8 cellular contexts compared by ENCODE assay signal in genomic region chr17:17184985-17185757, GRCh38. TPM values are rescaled to one million over a fixed set of nuclear protein-coding genes. Genes with fewer than 3 reads are reported as not detected.
DNase-seq lines count a peak whose midpoint lies in the region; ATAC-seq and TF ChIP-seq lines count a peak whose summit lies in the region.
"Not testable (repeated sequence)": the region's sequence is repeated elsewhere in the genome, so short reads cannot be mapped to it uniquely, and the experiment has no call there.

No MANE protein-coding gene starts in this region.

- intact Hi-C loops in CD4-positive, alpha-beta memory T cell (cut with micrococcal nuclease) = loop anchor here (5.0 kb wide), 1 partner anchor 97 kb away; the partner anchor contains the start of gene COPS3
- intact Hi-C loops in activated T-helper 1 cell treated with anti-CD3 and anti-CD28 coated beads, Interleukin-12 subunit alpha, Interleukin-12 subunit beta, Interleukin-2, Interleukin-4 antibody, amounts not matched to agents 30 ng/mL and 10 ng/mL and 1 ng/mL, durations not matched to agents 14 hours and 24 hours and 36 hours (cut with micrococcal nuclease) = loop anchor here (1.0 to 5.0 kb wide), 2 partner anchors 21 to 407 kb away; partner anchors contain the start of genes PEMT and PLD6
- intact Hi-C loops in body of pancreas (cut with DNase I); natural killer cell (cut with micrococcal nuclease); stomach (cut with DNase I; ENCODE audit: low total_unique reads): not testable (repeated sequence)
- intact Hi-C loops in heart right ventricle (cut with DNase I) = loop anchor here in 1 of 10 donors (5.0 kb wide), 1 partner anchor 52 kb away; the partner anchor contains the start of gene FLCN

- peak overlapping the region; percentile 11 to 87 (median 74) for H3K4me3 Mint-ChIP-seq in CD4-positive, alpha-beta memory T cell
- H3K4me3 Mint-ChIP-seq in T-helper 2 cell treated with Interferon-gamma antibody and Interleukin-4, amounts not matched to agents 5 μg/mL and 100 μg/mL, for 36 hours = peak overlapping the region; percentile 75
- peak overlapping the region; percentile 78 for H3K4me3 Mint-ChIP-seq in activated T-helper 1 cell treated with anti-CD3 and anti-CD28 coated beads, Interleukin-12 subunit alpha, Interleukin-12 subunit beta, Interleukin-2, Interleukin-4 antibody, amounts not matched to agents 30 ng/mL and 10 ng/mL and 1 ng/mL, durations not matched to agents 14 hours and 24 hours and 36 hours
- peak overlapping the region; percentile 47 for H3K4me3 Mint-ChIP-seq in natural killer cell

- not testable (repeated sequence) for H3K27me3 Mint-ChIP-seq in CD4-positive, alpha-beta memory T cell; T-helper 2 cell treated with Interferon-gamma antibody and Interleukin-4, amounts not matched to agents 5 μg/mL and 100 μg/mL, for 36 hours (ENCODE audit: low read depth); activated T-helper 1 cell treated with anti-CD3 and anti-CD28 coated beads, Interleukin-12 subunit alpha, Interleukin-12 subunit beta, Interleukin-2, Interleukin-4 antibody, amounts not matched to agents 30 ng/mL and 10 ng/mL and 1 ng/mL, durations not matched to agents 14 hours and 24 hours and 36 hours (ENCODE audit: insufficient read depth); natural killer cell (ENCODE audit: low read depth in 2 of 2)

- peak in 3 of 5 donors; percentile 30 to 62 (median 34) for DNase-seq in CD4-positive, alpha-beta memory T cell
- DNase-seq in MV-4-11 (lab: John Stamatoyannopoulos, UW) (peak; percentile 46), heart right ventricle (peak; percentile 37 to 53)
- DNase-seq in T-helper 2 cell treated with Interferon-gamma antibody and Interleukin-4, amounts not matched to agents 5 μg/mL and 100 μg/mL, for 36 hours (ENCODE audit: low spot score); activated T-helper 1 cell treated with anti-CD3 and anti-CD28 coated beads, Interleukin-12 subunit alpha, Interleukin-12 subunit beta, Interleukin-2, Interleukin-4 antibody, amounts not matched to agents 30 ng/mL and 10 ng/mL and 1 ng/mL, durations not matched to agents 14 hours and 24 hours and 36 hours (ENCODE audit: low spot score); body of pancreas; natural killer cell; stomach: not testable (repeated sequence)

- POLR2A ChIA-PET in CD4-positive, alpha-beta memory T cell (lab: Charles Lee; ENCODE audit: partially characterized antibody) = interaction anchor here (0.9 to 11.4 kb wide), 7 partner anchors 10 to 77 kb away, joined by 3 to 131 read pairs (median 4); partner anchors contain the start of gene PLD6

- H3K27me3 ChIP-seq in CD4-positive, alpha-beta memory T cell (ENCODE audit: insufficient read depth, low read length); body of pancreas; heart right ventricle; stomach: not testable (repeated sequence)

- not testable (repeated sequence) for H3K9me3 Mint-ChIP-seq in CD4-positive, alpha-beta memory T cell; T-helper 2 cell treated with Interferon-gamma antibody and Interleukin-4, amounts not matched to agents 5 μg/mL and 100 μg/mL, for 36 hours; activated T-helper 1 cell treated with anti-CD3 and anti-CD28 coated beads, Interleukin-12 subunit alpha, Interleukin-12 subunit beta, Interleukin-2, Interleukin-4 antibody, amounts not matched to agents 30 ng/mL and 10 ng/mL and 1 ng/mL, durations not matched to agents 14 hours and 24 hours and 36 hours; natural killer cell

- H3K9me3 ChIP-seq in CD4-positive, alpha-beta memory T cell (ENCODE audit: control insufficient read depth in 1 of 2, low read length in 2 of 2); body of pancreas; heart right ventricle; stomach: not testable (repeated sequence)

- TF ChIP-seq POLR2A in body of pancreas (IDR thresholded peaks at IDR 0.05); stomach (IDR thresholded peaks at IDR 0.05): not testable (repeated sequence)

- not testable (repeated sequence) for ATAC-seq in body of pancreas
- peak; percentile 7 to 64 (median 52) for ATAC-seq in heart right ventricle
- ATAC-seq in natural killer cell = peak; percentile 55 to 65 (median 58)

- WGBS in body of pancreas, 2 donors = 73 to 76% methylated on average over 13 of the region's 13 CpGs
- 35 to 45% methylated on average over 13 of the region's 13 CpGs for WGBS in heart right ventricle, 2 donors
- 62 to 72% (median 65%) methylated on average over 13 of the region's 13 CpGs for WGBS in stomach, 5 donors

- H3K27ac Mint-ChIP-seq in CD4-positive, alpha-beta memory T cell = peak overlapping the region; percentile 88 to 98 (median 90)
- H3K27ac Mint-ChIP-seq in T-helper 2 cell treated with Interferon-gamma antibody and Interleukin-4, amounts not matched to agents 5 μg/mL and 100 μg/mL, for 36 hours = peak overlapping the region; percentile 90
- H3K27ac Mint-ChIP-seq in activated T-helper 1 cell treated with anti-CD3 and anti-CD28 coated beads, Interleukin-12 subunit alpha, Interleukin-12 subunit beta, Interleukin-2, Interleukin-4 antibody, amounts not matched to agents 30 ng/mL and 10 ng/mL and 1 ng/mL, durations not matched to agents 14 hours and 24 hours and 36 hours = peak overlapping the region; percentile 88
- peak overlapping the region; percentile 82 to 84 for H3K27ac Mint-ChIP-seq in natural killer cell

- peaks cover 75% of the 10 kb centered on the region for H3K4me1 ChIP-seq in CD4-positive, alpha-beta memory T cell (ENCODE audit: insufficient read depth, low read length)
- H3K4me1 ChIP-seq in body of pancreas (peaks cover 29% of the 10 kb centered on the region), heart right ventricle (peaks cover 5 to 77% (median 57%) of the 10 kb centered on the region in 9 donors), stomach (peaks cover 16 to 45% (median 35%) of the 10 kb centered on the region in 4 donors)

- not testable (repeated sequence) for TF ChIP-seq CTCF in body of pancreas (IDR thresholded peaks at IDR 0.05); heart right ventricle (IDR thresholded peaks at IDR 0.05); natural killer cell (IDR thresholded peaks at IDR 0.05); stomach (IDR thresholded peaks at IDR 0.05)

- CTCF ChIA-PET in CD4-positive, alpha-beta memory T cell (lab: Charles Lee; ENCODE audit: partially characterized antibody) = interaction anchor here (1.7 kb wide), 1 partner anchor 29 kb away, joined by 6 read pairs; no protein-coding TSS in a partner anchor

- H3K36me3 ChIP-seq in CD4-positive, alpha-beta memory T cell (ENCODE audit: insufficient read depth, low read length) = peaks cover 13% of the 10 kb centered on the region
- peaks cover 12 to 15% of the 10 kb centered on the region in 2 donors for H3K36me3 ChIP-seq in body of pancreas (replicated peaks in 1 of 2; ENCODE audit: insufficient read depth in 1 of 2, low read depth in 2 of 2)
- peaks cover 0 to 85% (median 40%) of the 10 kb centered on the region in 9 donors for H3K36me3 ChIP-seq in heart right ventricle
- H3K36me3 ChIP-seq in stomach = peaks cover 29 to 93% (median 81%) of the 10 kb centered on the region in 4 donors

- H3K4me1 Mint-ChIP-seq in CD4-positive, alpha-beta memory T cell = peaks cover 46 to 88% (median 63%) of the 10 kb centered on the region in 4 donors
- peaks cover 65% of the 10 kb centered on the region for H3K4me1 Mint-ChIP-seq in T-helper 2 cell treated with Interferon-gamma antibody and Interleukin-4, amounts not matched to agents 5 μg/mL and 100 μg/mL, for 36 hours (ENCODE audit: low read depth)
- peaks cover 66% of the 10 kb centered on the region for H3K4me1 Mint-ChIP-seq in activated T-helper 1 cell treated with anti-CD3 and anti-CD28 coated beads, Interleukin-12 subunit alpha, Interleukin-12 subunit beta, Interleukin-2, Interleukin-4 antibody, amounts not matched to agents 30 ng/mL and 10 ng/mL and 1 ng/mL, durations not matched to agents 14 hours and 24 hours and 36 hours (ENCODE audit: low read depth)
- H3K4me1 Mint-ChIP-seq in natural killer cell = peaks cover 22 to 24% of the 10 kb centered on the region in 2 donors

- H3K27ac ChIP-seq in CD4-positive, alpha-beta memory T cell (ENCODE audit: low read depth, low read length) = not testable (repeated sequence)
- H3K27ac ChIP-seq in body of pancreas (peak overlapping the region in 3 of 4 donors; percentile 27 to 56 (median 28)), heart right ventricle (peak overlapping the region in 8 of 10 donors; percentile 26 to 75 (median 47)), stomach (peak overlapping the region in 3 of 5 donors; percentile 17 to 42 (median 31))

- peaks cover 31 to 62% of the 10 kb centered on the region in 2 donors for H3K36me3 Mint-ChIP-seq in CD4-positive, alpha-beta memory T cell
- H3K36me3 Mint-ChIP-seq in T-helper 2 cell treated with Interferon-gamma antibody and Interleukin-4, amounts not matched to agents 5 μg/mL and 100 μg/mL, for 36 hours (ENCODE audit: low read depth) = peaks cover 64% of the 10 kb centered on the region
- H3K36me3 Mint-ChIP-seq in activated T-helper 1 cell treated with anti-CD3 and anti-CD28 coated beads, Interleukin-12 subunit alpha, Interleukin-12 subunit beta, Interleukin-2, Interleukin-4 antibody, amounts not matched to agents 30 ng/mL and 10 ng/mL and 1 ng/mL, durations not matched to agents 14 hours and 24 hours and 36 hours (ENCODE audit: low read depth) = peaks cover 42% of the 10 kb centered on the region
- not testable (repeated sequence) for H3K36me3 Mint-ChIP-seq in natural killer cell

- TF ChIP-seq EP300 in stomach (IDR thresholded peaks at IDR 0.05) = not testable (repeated sequence)

- not testable (repeated sequence) for H3K4me3 ChIP-seq in CD4-positive, alpha-beta memory T cell (ENCODE audit: low read length in 2 of 2); body of pancreas; heart right ventricle; stomach

RNA-seq across cellular contexts. Expression of gene PLD6, which starts 21.0 kb away (rescaled TPM):
- 10 to 100 TPM; 12.8 to 13.9 TPM for total RNA-seq in CD4-positive, alpha-beta memory T cell
- polyA plus RNA-seq in CD4-positive, alpha-beta memory T cell = 10 to 100 TPM; 18.4 to 26.6 TPM
- total RNA-seq in activated T-helper 1 cell treated with anti-CD3 and anti-CD28 coated beads, Interleukin-12 subunit alpha, Interleukin-12 subunit beta, Interleukin-2, Interleukin-4 antibody, amounts not matched to agents 30 ng/mL and 10 ng/mL and 1 ng/mL, durations not matched to agents 14 hours and 24 hours and 36 hours = 18.5 and 20.5 TPM in 2 replicates
- total RNA-seq in body of pancreas (1 to 10 TPM; 3.6 to 6.6 TPM), heart right ventricle (10 to 100 TPM in 2 of 10 donors, 1 to 10 TPM in 8; 6.0 to 16.3 (median 8.2) TPM), natural killer cell (1 to 10 TPM in 1 of 3 donors, under 1 TPM in 2; 0.45 to 1.7 (median 0.84) TPM), stomach (1 to 10 TPM in 3 of 5 donors, not detected in 2; 1.1 to 2.8 (median 1.3) TPM)
- polyA plus RNA-seq in heart right ventricle (1 to 10 TPM; 3.7 to 6.9 TPM), stomach (1 to 10 TPM; 1.2 to 3.0 (median 1.5) TPM)

RNA-seq across cellular contexts. Expression of gene FLCN, which starts 51.8 kb away (rescaled TPM):
- 10 to 100 TPM; 94.4 to 95.0 TPM for total RNA-seq in CD4-positive, alpha-beta memory T cell
- 1 to 10 TPM; 2.4 to 5.2 TPM for polyA plus RNA-seq in CD4-positive, alpha-beta memory T cell
- 35.5 and 36.4 TPM in 2 replicates for total RNA-seq in activated T-helper 1 cell treated with anti-CD3 and anti-CD28 coated beads, Interleukin-12 subunit alpha, Interleukin-12 subunit beta, Interleukin-2, Interleukin-4 antibody, amounts not matched to agents 30 ng/mL and 10 ng/mL and 1 ng/mL, durations not matched to agents 14 hours and 24 hours and 36 hours
- total RNA-seq in body of pancreas (10 to 100 TPM; 35.8 to 64.3 TPM), heart right ventricle (10 to 100 TPM; 26.4 to 45.7 (median 35.8) TPM), natural killer cell (10 to 100 TPM; 26.7 to 43.6 (median 33.8) TPM), stomach (100 to 1,000 TPM in 2 of 5 donors, 10 to 100 TPM in 3; 41.6 to 378 (median 65.8) TPM)
- polyA plus RNA-seq in heart right ventricle (10 to 100 TPM; 16.0 to 78.2 TPM), stomach (10 to 100 TPM in 1 of 3 donors, 1 to 10 TPM in 2; 6.9 to 11.8 (median 9.8) TPM)
